Comparison of ENCODE assay signal across 8 cellular contexts in the genomic region with DNA sequence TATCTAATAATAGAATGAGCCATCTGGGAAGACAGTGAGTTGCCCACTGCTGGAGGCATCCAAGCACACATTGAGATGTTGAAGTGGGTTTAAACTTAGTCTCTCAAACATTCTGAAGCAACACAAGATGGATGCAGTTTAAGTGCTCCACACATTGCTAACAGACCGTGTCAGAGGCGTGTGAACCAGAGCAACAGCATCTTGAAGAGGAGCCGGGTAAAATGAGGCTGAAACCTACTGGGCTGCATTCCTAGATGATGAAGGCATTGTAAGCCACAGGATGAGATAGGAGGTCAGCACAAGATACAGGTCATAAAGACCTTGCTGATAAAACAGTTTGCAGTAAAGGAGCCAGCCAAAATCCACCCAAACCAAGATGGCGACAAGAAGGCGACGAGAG.
"Had no signal": no experiment of that assay in that cellular context is flagged by ENCODE, and none has a peak within 500 bp of the region (broad histone marks: within the 10 kb centered on the region; RNA-seq: fewer than 3 reads in every experiment).

No MANE protein-coding gene starts in this region.

- FAIRE-seq: H1, H54, HTR-8/SVneo had no signal

- ATAC-seq: GM23338 had no signal

- H3K4me3 ChIP-seq: GM23338 had no signal

- H2AFZ ChIP-seq: GM23338 had no signal

- DNase-seq: H9, HCEC 1CT, IMR-90, KBM-7 had no signal

- H3K4me2 ChIP-seq: GM23338 had no signal
